ENCODE assay signal across 12 cellular contexts in the genomic region with DNA sequence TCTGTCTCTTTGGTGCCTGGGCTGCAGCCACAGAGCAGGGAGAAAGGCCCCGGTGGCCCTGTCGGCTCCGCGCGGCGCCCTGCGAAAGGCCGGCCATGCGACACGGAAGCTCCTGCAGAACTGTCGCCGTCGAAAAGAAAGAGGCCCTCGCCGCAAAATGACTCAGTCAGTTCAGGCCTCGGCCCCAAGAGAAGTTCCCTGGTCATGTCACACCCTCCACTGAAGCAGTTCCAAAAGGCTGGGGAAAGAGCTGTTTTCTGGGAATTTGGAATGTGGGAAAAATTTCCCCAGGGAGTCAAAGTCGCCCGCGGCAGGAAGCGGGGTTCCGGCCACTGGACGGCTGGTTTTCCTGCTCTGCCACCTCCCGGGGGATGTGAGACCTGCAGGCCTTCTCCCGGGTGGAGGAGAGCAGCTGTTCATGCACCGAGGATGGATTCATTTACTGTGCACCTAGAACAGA.
DNase-seq lines count a peak whose midpoint lies in the region; ATAC-seq and TF ChIP-seq lines count a peak whose summit lies in the region.
"Had no signal": no experiment of that assay in that cellular context is flagged by ENCODE, and none has a peak within 500 bp of the region (broad histone marks: within the 10 kb centered on the region; RNA-seq: fewer than 3 reads in every experiment).

No MANE protein-coding gene starts in this region.

- peaks cover 3% of the 10 kb centered on the region for H3K27me3 Mint-ChIP-seq in type B pancreatic cell

- H3K36me3 Mint-ChIP-seq in type B pancreatic cell = no peaks in the 10 kb centered on the region

- peak; percentile 59 for DNase-seq in NCI-H82 (lab: John Stamatoyannopoulos, UW)
- DNase-seq in NCI-H82 treated with DMSO at 0.1 percent for 48 hours (lab: John Stamatoyannopoulos, UW; ENCODE audit: unreplicated experiment) = no peak
- no peak for DNase-seq in coronary artery (ENCODE audit: low spot score)
- no peak for DNase-seq in left lobe of liver (ENCODE audit: low spot score)
- no peak for DNase-seq in type B pancreatic cell (ENCODE audit: extremely low spot score, unreplicated experiment)
- no peak for DNase-seq in NCI-H526 treated with DMSO at 0.1 percent for 48 hours (lab: John Stamatoyannopoulos, UW)
- no peak for DNase-seq in medulla oblongata (ENCODE audit: extremely low spot score)
- DNase-seq: ACHN, activated gamma-delta T cell, NCI-H187 treated with DMSO at 0.1 percent for 48 hours had no signal

- H3K9me3 Mint-ChIP-seq in type B pancreatic cell = no peaks in the 10 kb centered on the region
- H3K9me3 Mint-ChIP-seq: T-helper 1 cell treated with Interleukin-12 subunit alpha and Interleukin-12 subunit beta and Interleukin-4 antibody, amounts not matched to agents 30 μg/mL and 1 μg/mL, for 36 hours had no signal

- no peak overlapping the region for H3K4me3 Mint-ChIP-seq in type B pancreatic cell
- H3K4me3 Mint-ChIP-seq: T-helper 1 cell treated with Interleukin-12 subunit alpha and Interleukin-12 subunit beta and Interleukin-4 antibody, amounts not matched to agents 30 μg/mL and 1 μg/mL, for 36 hours had no signal

- no peak overlapping the region for H3K27ac ChIP-seq in coronary artery

- ATAC-seq in left lobe of liver = peak; percentile 77
- no peak for ATAC-seq in HG02588 (IDR thresholded peaks at IDR 0.05; ENCODE audit: unreplicated experiment)

- no peak overlapping the region for H3K4me3 ChIP-seq in coronary artery

- no peak overlapping the region for H3K27ac Mint-ChIP-seq in type B pancreatic cell
- H3K27ac Mint-ChIP-seq: T-helper 1 cell treated with Interleukin-12 subunit alpha and Interleukin-12 subunit beta and Interleukin-4 antibody, amounts not matched to agents 30 μg/mL and 1 μg/mL, for 36 hours had no signal

- TF ChIP-seq CTCF in coronary artery (IDR thresholded peaks at IDR 0.05) (peak; percentile 35), type B pancreatic cell (conservative IDR thresholded peaks at IDR 0.05) (peak; percentile 55)

- H3K4me1 Mint-ChIP-seq in type B pancreatic cell (ENCODE audit: unreplicated experiment) = no peaks in the 10 kb centered on the region
